ENCODE assay signal across 10 cellular contexts in the genomic region with DNA sequence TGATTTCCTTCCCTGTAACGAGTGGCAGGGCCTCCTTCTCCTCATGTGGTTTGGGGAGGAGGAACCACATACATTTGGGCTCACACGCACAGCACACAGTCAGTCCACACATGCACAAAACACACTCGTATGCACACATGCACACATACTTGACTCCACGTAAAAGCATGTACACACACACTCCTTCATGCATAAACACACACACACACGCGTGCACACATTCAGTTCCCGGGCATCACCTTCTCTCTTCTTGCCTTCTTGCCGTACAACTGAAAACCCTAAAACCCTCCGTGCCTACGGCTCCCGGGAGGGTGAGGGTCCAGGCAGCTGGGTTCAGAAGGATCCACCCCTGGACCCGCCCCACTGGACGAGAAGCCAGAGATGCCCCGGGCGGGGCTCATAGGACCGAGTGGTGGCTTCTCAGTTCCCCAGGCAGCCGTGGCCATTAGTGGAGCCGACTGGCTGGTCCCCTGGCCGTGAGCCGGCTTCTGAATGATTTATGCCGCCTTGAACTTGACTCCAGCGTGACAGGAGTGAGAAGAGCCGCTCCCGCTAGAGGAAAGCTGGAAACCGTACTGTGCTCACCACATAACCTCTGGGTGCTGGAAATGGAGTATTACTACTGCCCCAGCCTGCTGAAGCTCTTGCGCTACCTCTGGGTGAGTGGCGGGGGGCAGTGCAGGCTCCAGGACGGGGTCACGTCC.
DNase-seq lines count a peak whose midpoint lies in the region; ATAC-seq and TF ChIP-seq lines count a peak whose summit lies in the region.
"Had no signal": no experiment of that assay in that cellular context is flagged by ENCODE, and none has a peak within 500 bp of the region (broad histone marks: within the 10 kb centered on the region; RNA-seq: fewer than 3 reads in every experiment).

No MANE protein-coding gene starts in this region.

- ATAC-seq in GM19452 (IDR thresholded peaks at IDR 0.05; ENCODE audit: unreplicated experiment), result no peak

- H3K36me3 ChIP-seq in muscle layer of colon (ENCODE audit: insufficient read depth, low read length), result no peaks in the 10 kb centered on the region

- H3K9me3 Mint-ChIP-seq in brain (no peaks in the 10 kb centered on the region), type B pancreatic cell (no peaks in the 10 kb centered on the region)

- H3K27ac ChIP-seq in muscle layer of colon (ENCODE audit: low read depth, low read length), result no peak overlapping the region

- no peaks in the 10 kb centered on the region for H3K27me3 ChIP-seq in muscle layer of colon (ENCODE audit: control insufficient read depth in 1 of 2, insufficient read depth in 2 of 2, low read length in 2 of 2)

- no peaks in the 10 kb centered on the region for H3K27me3 Mint-ChIP-seq in brain
- no peaks in the 10 kb centered on the region for H3K27me3 Mint-ChIP-seq in type B pancreatic cell

- peak; percentile 15 for DNase-seq in activated naive CD4-positive, alpha-beta T cell treated with Interleukin-2 at 50 U/mL for 16 hours
- no peak for DNase-seq in activated naive CD4-positive, alpha-beta T cell treated with anti-CD3 and anti-CD28 coated beads, Interleukin-2, amount 50 U/mL, for 16 hours
- DNase-seq in type B pancreatic cell (ENCODE audit: extremely low spot score, unreplicated experiment) (no peak), NCI-H510A treated with DMSO at 0.1 percent for 48 hours (lab: John Stamatoyannopoulos, UW) (no peak), NCI-H1092 treated with DMSO at 0.1 percent for 48 hours (lab: John Stamatoyannopoulos, UW) (no peak)
- DNase-seq: naive B cell, NCI-H1694 had no signal

- H3K4me3 Mint-ChIP-seq in brain (peak overlapping the region in 1 of 5 experiments; percentile 5), type B pancreatic cell (no peak overlapping the region)

- H3K27ac Mint-ChIP-seq in brain (peak overlapping the region in 3 of 5 experiments; percentile 25 to 76 (median 42)), type B pancreatic cell (peak overlapping the region; percentile 43)
- H3K27ac Mint-ChIP-seq: naive B cell had no signal

- peak overlapping the region; percentile 23 to 24 for H3K4me3 ChIP-seq in muscle layer of colon (ENCODE audit: low read depth in 1 of 2, low read length in 2 of 2)

- H3K4me1 Mint-ChIP-seq in brain, result peaks cover 42% of the 10 kb centered on the region
- peaks cover 14% of the 10 kb centered on the region for H3K4me1 Mint-ChIP-seq in type B pancreatic cell (ENCODE audit: unreplicated experiment)

- no peaks in the 10 kb centered on the region for H3K4me1 ChIP-seq in muscle layer of colon (ENCODE audit: insufficient read depth, low read length)

- no peaks in the 10 kb centered on the region for H3K9me3 ChIP-seq in muscle layer of colon (ENCODE audit: low read length)

- TF ChIP-seq CTCF in brain (conservative IDR thresholded peaks at IDR 0.05), result no peak
- TF ChIP-seq CTCF in type B pancreatic cell (conservative IDR thresholded peaks at IDR 0.05), result no peak

- H3K36me3 Mint-ChIP-seq in brain (no peaks in the 10 kb centered on the region), type B pancreatic cell (no peaks in the 10 kb centered on the region)
- H3K36me3 Mint-ChIP-seq: naive B cell had no signal

- H3K9ac ChIP-seq in muscle layer of colon (ENCODE audit: low read length), result no peak overlapping the region
